26 cellular contexts compared by ENCODE assay signal in the genomic region with DNA sequence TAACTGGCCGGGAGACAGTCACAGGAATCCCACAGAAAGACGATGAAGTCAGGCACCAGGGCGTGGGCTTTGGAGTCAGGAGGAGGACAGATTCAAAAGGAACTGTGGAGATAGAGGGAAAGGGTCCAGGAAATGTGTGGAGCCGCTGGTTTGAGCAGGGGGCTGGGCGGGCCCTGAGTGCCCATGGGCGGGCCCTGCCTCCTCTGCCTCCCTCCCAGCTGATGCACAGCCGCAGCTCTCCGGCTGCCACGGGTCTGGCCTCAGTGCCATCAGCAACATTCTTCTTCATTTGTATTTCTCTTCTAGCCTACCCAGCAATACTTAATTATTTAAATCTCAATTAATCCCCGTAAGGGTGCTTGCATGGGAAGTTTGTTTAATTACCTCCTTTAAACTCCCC.
"Had no signal": no experiment of that assay in that cellular context is flagged by ENCODE, and none has a peak within 500 bp of the region (broad histone marks: within the 10 kb centered on the region; RNA-seq: fewer than 3 reads in every experiment).

No MANE protein-coding gene starts in this region.

- H3K36me3 Mint-ChIP-seq: activated naive CD4-positive, alpha-beta T cell treated with anti-CD3 and anti-CD28 coated beads, Interleukin-2, amount 10 ng/mL, durations not matched to agents 7 days and 5 days; activated naive CD4-positive, alpha-beta T cell treated with anti-CD3 and anti-CD28 coated beads, Interleukin-2, amount 50 U/mL, for 72 hours; activated naive CD8-positive, alpha-beta T cell treated with anti-CD3 and anti-CD28 coated beads, Interleukin-2, amount 10 ng/mL, durations not matched to agents 7 days and 5 days; brain had no signal

- H3K36me3 ChIP-seq: ascending aorta, gastroesophageal sphincter had no signal

- H3K27me3 Mint-ChIP-seq: activated CD4-positive, alpha-beta T cell treated with anti-CD3 and anti-CD28 coated beads, Interleukin-2, amount 10 ng/mL, durations not matched to agents 7 days and 5 days; activated naive CD4-positive, alpha-beta T cell treated with anti-CD3 and anti-CD28 coated beads, Interleukin-2, amount 10 ng/mL, durations not matched to agents 7 days and 5 days; activated naive CD8-positive, alpha-beta T cell treated with anti-CD3 and anti-CD28 coated beads, Interleukin-2, amount 10 ng/mL, durations not matched to agents 7 days and 5 days; activated T-cell treated with anti-CD3 and anti-CD28 coated beads, Interleukin-2, amount 50 U/mL, for 24 hours; brain; central memory CD8-positive, alpha-beta T cell; dendritic cell treated with granulocyte-macrophage colony-stimulating factor and Interleukin-4, amounts not matched to agents 40 ng/mL and 50 ng/mL, for 4 days had no signal

- H3K9me3 ChIP-seq: ascending aorta, gastroesophageal sphincter had no signal

- H3K4me1 Mint-ChIP-seq: activated CD4-positive, alpha-beta memory T cell treated with anti-CD3 and anti-CD28 coated beads, Interleukin-2, amount 10 ng/mL, durations not matched to agents 7 days and 5 days; activated CD4-positive, alpha-beta T cell treated with anti-CD3 and anti-CD28 coated beads, Interleukin-2, amount 10 ng/mL, durations not matched to agents 7 days and 5 days; activated naive CD4-positive, alpha-beta T cell treated with anti-CD3 and anti-CD28 coated beads, Interleukin-2, amount 10 ng/mL, durations not matched to agents 7 days and 5 days; activated naive CD8-positive, alpha-beta T cell treated with anti-CD3 and anti-CD28 coated beads, Interleukin-2, amount 10 ng/mL, durations not matched to agents 7 days and 5 days; central memory CD8-positive, alpha-beta T cell had no signal

- H3K27me3 ChIP-seq: ascending aorta, dorsolateral prefrontal cortex, gastroesophageal sphincter had no signal

- ATAC-seq: activated naive CD4-positive, alpha-beta T cell treated with anti-CD3 and anti-CD28 coated beads, Interleukin-2, amount 50 U/mL, for 72 hours; activated T-cell treated with anti-CD3 and anti-CD28 coated beads, Interleukin-2, amount 50 U/mL, for 72 hours; esophagus mucosa; gastroesophageal sphincter had no signal

- H3K4me3 ChIP-seq: ascending aorta, coronary artery, dorsolateral prefrontal cortex, gastroesophageal sphincter had no signal

- H3K27ac Mint-ChIP-seq: activated CD4-positive, alpha-beta memory T cell treated with anti-CD3 and anti-CD28 coated beads, Interleukin-2, amount 10 ng/mL, durations not matched to agents 7 days and 5 days; activated CD4-positive, alpha-beta T cell treated with anti-CD3 and anti-CD28 coated beads, Interleukin-2, amount 10 ng/mL, durations not matched to agents 7 days and 5 days; activated naive CD4-positive, alpha-beta T cell treated with anti-CD3 and anti-CD28 coated beads, Interleukin-2, amount 10 ng/mL, durations not matched to agents 7 days and 5 days; activated naive CD4-positive, alpha-beta T cell treated with anti-CD3 and anti-CD28 coated beads, Interleukin-2, amount 50 U/mL, for 72 hours; activated naive CD8-positive, alpha-beta T cell treated with anti-CD3 and anti-CD28 coated beads, Interleukin-2, amount 10 ng/mL, durations not matched to agents 7 days and 5 days; activated T-cell treated with anti-CD3 and anti-CD28 coated beads, Interleukin-2, amount 50 U/mL, for 24 hours; activated T-cell treated with anti-CD3 and anti-CD28 coated beads, Interleukin-2, amount 50 U/mL, for 72 hours; dendritic cell treated with granulocyte-macrophage colony-stimulating factor and Interleukin-4, amounts not matched to agents 40 ng/mL and 50 ng/mL, for 4 days; endodermal cell had no signal

- H3K27ac ChIP-seq: ascending aorta, coronary artery, dorsolateral prefrontal cortex, gastroesophageal sphincter had no signal

- H3K4me3 Mint-ChIP-seq: activated CD4-positive, alpha-beta memory T cell treated with anti-CD3 and anti-CD28 coated beads, Interleukin-2, amount 10 ng/mL, durations not matched to agents 7 days and 5 days; activated CD4-positive, alpha-beta T cell treated with anti-CD3 and anti-CD28 coated beads, Interleukin-2, amount 10 ng/mL, durations not matched to agents 7 days and 5 days; activated naive CD4-positive, alpha-beta T cell treated with anti-CD3 and anti-CD28 coated beads, Interleukin-2, amount 10 ng/mL, durations not matched to agents 7 days and 5 days; activated naive CD8-positive, alpha-beta T cell treated with anti-CD3 and anti-CD28 coated beads, Interleukin-2, amount 10 ng/mL, durations not matched to agents 7 days and 5 days; activated T-cell treated with anti-CD3 and anti-CD28 coated beads, Interleukin-2, amount 50 U/mL, for 24 hours; activated T-cell treated with anti-CD3 and anti-CD28 coated beads, Interleukin-2, amount 50 U/mL, for 72 hours; brain; central memory CD8-positive, alpha-beta T cell; dendritic cell treated with granulocyte-macrophage colony-stimulating factor and Interleukin-4, amounts not matched to agents 40 ng/mL and 50 ng/mL, for 4 days; endodermal cell had no signal

- H3K4me1 ChIP-seq: ascending aorta had no signal

- DNase-seq: activated CD4-positive, alpha-beta memory T cell treated with anti-CD3 and anti-CD28 coated beads, Interleukin-2, amount 10 ng/mL, durations not matched to agents 7 days and 5 days; activated CD4-positive, alpha-beta T cell treated with anti-CD3 and anti-CD28 coated beads for 1 hour; activated CD4-positive, alpha-beta T cell treated with anti-CD3 and anti-CD28 coated beads for 4 hours; activated CD4-positive, alpha-beta T cell treated with anti-CD3 and anti-CD28 coated beads, Interleukin-2, amount 10 ng/mL, durations not matched to agents 7 days and 5 days; activated CD4-positive, alpha-beta T cell treated with anti-CD3 and anti-CD28 coated beads, Interleukin-2, amount 50 U/mL, for 4 hours; activated CD8-positive, alpha-beta memory T cell treated with anti-CD3 and anti-CD28 coated beads, Interleukin-2, amount 50 U/mL, for 48 hours; activated gamma-delta T cell; activated naive CD4-positive, alpha-beta T cell; activated naive CD4-positive, alpha-beta T cell treated with anti-CD3 and anti-CD28 coated beads, Interleukin-2, amount 10 ng/mL, durations not matched to agents 7 days and 5 days; activated naive CD8-positive, alpha-beta T cell treated with anti-CD3 and anti-CD28 coated beads, Interleukin-2, amount 10 ng/mL, durations not matched to agents 7 days and 5 days; activated T-cell treated with anti-CD3 and anti-CD28 coated beads for 4 hours; activated T-cell treated with anti-CD3 and anti-CD28 coated beads, Interleukin-2, amount 50 U/mL, for 24 hours; activated T-cell treated with anti-CD3 and anti-CD28 coated beads, Interleukin-2, amount 50 U/mL, for 72 hours; dorsolateral prefrontal cortex; effector memory CD4-positive, alpha-beta T cell; endodermal cell; foreskin melanocyte; T-helper 2 cell had no signal

- H3K9me3 Mint-ChIP-seq: activated CD4-positive, alpha-beta memory T cell treated with anti-CD3 and anti-CD28 coated beads, Interleukin-2, amount 10 ng/mL, durations not matched to agents 7 days and 5 days; activated naive CD4-positive, alpha-beta T cell treated with anti-CD3 and anti-CD28 coated beads, Interleukin-2, amount 10 ng/mL, durations not matched to agents 7 days and 5 days; activated T-cell treated with anti-CD3 and anti-CD28 coated beads, Interleukin-2, amount 50 U/mL, for 24 hours; central memory CD8-positive, alpha-beta T cell had no signal
